16 cellular contexts compared by ENCODE assay signal in genomic region chr11:88384004-88384677, GRCh38. TPM values are rescaled to one million over a fixed set of nuclear protein-coding genes. Genes with fewer than 3 reads are reported as not detected.
DNase-seq lines count a peak whose midpoint lies in the region; ATAC-seq and TF ChIP-seq lines count a peak whose summit lies in the region.
"Had no signal": no experiment of that assay in that cellular context is flagged by ENCODE, and none has a peak within 500 bp of the region (broad histone marks: within the 10 kb centered on the region; RNA-seq: fewer than 3 reads in every experiment).

No MANE protein-coding gene starts in this region.

- no peak for TF ChIP-seq POLR2A in HCT116 (IDR thresholded peaks at IDR 0.05; ENCODE audit: borderline replicate concordance, extremely low read depth, insufficient read depth, insufficient read length)

- peaks cover 0 to 2% of the 10 kb centered on the region in 2 donors for H3K4me1 Mint-ChIP-seq in effector memory CD8-positive, alpha-beta T cell (ENCODE audit: low read depth in 2 of 2)

- H3K27ac ChIP-seq in HCT116 (ENCODE audit: low read depth, low read length) (no peak overlapping the region), RWPE2 (ENCODE audit: poor library complexity, severe bottlenecking) (peak overlapping the region; percentile 31), fibroblast of lung (ENCODE audit: insufficient read depth, low read length) (no peak overlapping the region), parathyroid adenoma (peak overlapping the region; percentile 29)
- H3K27ac ChIP-seq: testis had no signal

- H3K36me3 ChIP-seq in HCT116 (ENCODE audit: control insufficient read depth in 1 of 2, insufficient read depth in 2 of 2, low read length in 2 of 2) = no peaks in the 10 kb centered on the region
- peaks cover 3% of the 10 kb centered on the region; the same call in 1 of the 2 replicates for H3K36me3 ChIP-seq in RWPE2 (ENCODE audit: low read depth)
- no peaks in the 10 kb centered on the region for H3K36me3 ChIP-seq in fibroblast of lung (ENCODE audit: control insufficient read depth, insufficient read depth, low read length)
- H3K36me3 ChIP-seq in parathyroid adenoma (ENCODE audit: control insufficient read depth, insufficient read depth, low read length) = no peaks in the 10 kb centered on the region

- H3K9ac ChIP-seq in HCT116 (ENCODE audit: low read length) (no peak overlapping the region), fibroblast of lung (ENCODE audit: insufficient read depth, low read length) (no peak overlapping the region), parathyroid adenoma (no peak overlapping the region)

- intact Hi-C loops in HCT116 (cut with micrococcal nuclease) = no loop called here

- RAD21 ChIA-PET in HCT116 (lab: Charles Lee; ENCODE audit: low non-redundant PET in 1 of 2, low total read pairs in 2 of 2, uncharacterized antibody in 2 of 2, unreplicated experiment in 2 of 2) = no interaction called here

- ATAC-seq in HCT116 (no peak), RWPE2 (ENCODE audit: low read depth) (peak; percentile 82), GM18909 (IDR thresholded peaks at IDR 0.05; ENCODE audit: poor library complexity, unreplicated experiment) (no peak)
- ATAC-seq in effector memory CD8-positive, alpha-beta T cell (replicated peaks) = no peak
- ATAC-seq: activated CD8-positive, alpha-beta T cell treated with anti-CD3 and anti-CD28 coated beads, Interleukin-2, amount 10 ng/mL, durations not matched to agents 7 days and 5 days had no signal

- no peak for TF ChIP-seq RAD21 in HCT116 (IDR thresholded peaks at IDR 0.05; ENCODE audit: low read depth)

- peaks cover 4 to 9% of the 10 kb centered on the region in 2 experiments for H3K4me1 ChIP-seq in HCT116 (ENCODE audit: control insufficient read depth in 1 of 2, insufficient read depth in 2 of 2, low read length in 2 of 2)
- peaks cover 12% of the 10 kb centered on the region for H3K4me1 ChIP-seq in RWPE2 (ENCODE audit: insufficient read depth, poor library complexity, severe bottlenecking)
- H3K4me1 ChIP-seq in fibroblast of lung (ENCODE audit: control insufficient read depth, extremely low read depth, insufficient read depth, low read length) = peaks cover 4% of the 10 kb centered on the region
- H3K4me1 ChIP-seq in parathyroid adenoma = no peaks in the 10 kb centered on the region
- H3K4me1 ChIP-seq: testis had no signal

- H3K4me3 ChIP-seq in HCT116 (replicated peaks in 1 of 2; ENCODE audit: low read depth in 1 of 2, low read length in 2 of 2) (no peak overlapping the region), RWPE2 (ENCODE audit: severe bottlenecking) (no peak overlapping the region), fibroblast of lung (replicated peaks in 1 of 4; ENCODE audit: control extremely low read depth in 1 of 4, insufficient read depth in 1 of 4, low read depth in 3 of 4, low read length in 4 of 4) (no peak overlapping the region), parathyroid adenoma (ENCODE audit: low read depth, low read length) (no peak overlapping the region)
- H3K4me3 ChIP-seq: testis had no signal

- H3K27me3 ChIP-seq in HCT116 (ENCODE audit: insufficient read depth, low read length) = no peaks in the 10 kb centered on the region
- no peaks in the 10 kb centered on the region for H3K27me3 ChIP-seq in RWPE2 (ENCODE audit: insufficient read depth, poor library complexity, severe bottlenecking)
- H3K27me3 ChIP-seq in fibroblast of lung (ENCODE audit: control insufficient read depth, insufficient read depth, low read length) = no peaks in the 10 kb centered on the region
- no peaks in the 10 kb centered on the region for H3K27me3 ChIP-seq in parathyroid adenoma (ENCODE audit: control insufficient read depth, insufficient read depth, low read length)
- H3K27me3 ChIP-seq: testis had no signal

- H3K27me3 Mint-ChIP-seq in effector memory CD8-positive, alpha-beta T cell = no peaks in the 10 kb centered on the region
- H3K27me3 Mint-ChIP-seq: CD4-positive, CD25-positive, alpha-beta regulatory T cell had no signal

- H3K79me2 ChIP-seq in HCT116 (ENCODE audit: insufficient read depth, low read length) (no peaks in the 10 kb centered on the region), fibroblast of lung (ENCODE audit: control insufficient read depth, insufficient read depth, low read length) (no peaks in the 10 kb centered on the region), parathyroid adenoma (no peaks in the 10 kb centered on the region)

- H3K9me3 ChIP-seq in HCT116 (ENCODE audit: control insufficient read depth in 1 of 2, insufficient read depth in 1 of 2, low read depth in 1 of 2, low read length in 2 of 2) (no peaks in the 10 kb centered on the region), RWPE2 (ENCODE audit: severe bottlenecking) (no peaks in the 10 kb centered on the region), fibroblast of lung (ENCODE audit: control insufficient read depth, insufficient read depth, low read depth, low read length) (no peaks in the 10 kb centered on the region), parathyroid adenoma (ENCODE audit: control insufficient read depth, low read length) (no peaks in the 10 kb centered on the region)
- H3K9me3 ChIP-seq: testis had no signal

- H3K9me2 ChIP-seq in HCT116 (ENCODE audit: insufficient read depth) = no peaks in the 10 kb centered on the region

- CTCF ChIA-PET in HCT116 (lab: Charles Lee) = no interaction called here

- no TSS peak for BruUV-seq in HCT116 (replicated peaks; lab: Mats Ljungman, UMichigan)

- no peaks in the 10 kb centered on the region for H3K36me3 Mint-ChIP-seq in effector memory CD8-positive, alpha-beta T cell (ENCODE audit: insufficient read depth)
- H3K36me3 Mint-ChIP-seq: CD4-positive, CD25-positive, alpha-beta regulatory T cell had no signal

- H2AFZ ChIP-seq in HCT116 (ENCODE audit: low read depth, low read length, poor library complexity, severe bottlenecking) (peak overlapping the region; percentile 22), fibroblast of lung (ENCODE audit: low read length) (peak overlapping the region; percentile 19), parathyroid adenoma (peak overlapping the region; percentile 25)

- peak overlapping the region in 1 of 2 donors; percentile 14 for H3K27ac Mint-ChIP-seq in effector memory CD8-positive, alpha-beta T cell
- H3K27ac Mint-ChIP-seq: activated CD8-positive, alpha-beta T cell treated with anti-CD3 and anti-CD28 coated beads, Interleukin-2, amount 10 ng/mL, durations not matched to agents 7 days and 5 days had no signal

- POLR2A ChIA-PET in HCT116 (lab: Charles Lee) = no interaction called here

- H3K4me2 ChIP-seq in HCT116 (ENCODE audit: low read length) (peak overlapping the region; percentile 43), fibroblast of lung (ENCODE audit: extremely low read depth, insufficient read depth, low read length) (peak overlapping the region; percentile 46), parathyroid adenoma (ENCODE audit: low read length) (no peak overlapping the region)

- H4K20me1 ChIP-seq in HCT116 (ENCODE audit: insufficient read depth) (no peaks in the 10 kb centered on the region), fibroblast of lung (ENCODE audit: control insufficient read depth, extremely low read depth, insufficient read depth, low read length) (no peaks in the 10 kb centered on the region)

- TF ChIP-seq CTCF in HCT116 (IDR thresholded peaks at IDR 0.05 in 2 of 3, conservative IDR thresholded peaks at IDR 0.05 in 1 of 3; ENCODE audit: borderline replicate concordance in 1 of 3, insufficient read depth in 1 of 3, low read depth in 2 of 3, low read length in 2 of 3) (no peak), RWPE2 (IDR thresholded peaks at IDR 0.05; ENCODE audit: poor library complexity, severe bottlenecking) (no peak), fibroblast of lung (conservative IDR thresholded peaks at IDR 0.05 in 1 of 2, IDR thresholded peaks at IDR 0.05 in 1 of 2; ENCODE audit: low read depth in 1 of 2, low read length in 2 of 2) (no peak), parathyroid adenoma (IDR thresholded peaks at IDR 0.05) (no peak)

- no peak overlapping the region for H3K4me3 Mint-ChIP-seq in effector memory CD8-positive, alpha-beta T cell
- H3K4me3 Mint-ChIP-seq: activated CD8-positive, alpha-beta T cell treated with anti-CD3 and anti-CD28 coated beads, Interleukin-2, amount 10 ng/mL, durations not matched to agents 7 days and 5 days had no signal

- DNase-seq in HCT116 (ENCODE audit: low read depth, low spot score) = peak; percentile 7
- no peak for DNase-seq in RWPE2 (ENCODE audit: low spot score)
- peak in 1 of 2 donors; percentile 83 for DNase-seq in fibroblast of lung (ENCODE audit: low read depth in 2 of 2)
- no peak for DNase-seq in effector memory CD8-positive, alpha-beta T cell
- DNase-seq in GM03348 (ENCODE audit: low spot score) = no peak
- DNase-seq in NCI-H2081 treated with DMSO at 0.1 percent for 48 hours (lab: John Stamatoyannopoulos, UW) = no peak
- DNase-seq: activated CD8-positive, alpha-beta T cell treated with anti-CD3 and anti-CD28 coated beads, Interleukin-2, amount 10 ng/mL, durations not matched to agents 7 days and 5 days; activated gamma-delta T cell; CD4-positive, CD25-positive, alpha-beta regulatory T cell; NCI-H1092; NCI-H510A; stimulated activated CD4-positive, alpha-beta T cell treated with anti-CD3 and anti-CD28 coated beads, Interleukin-12 subunit alpha, Interleukin-12 subunit beta, amount 100 ng/mL, for 4 hours; T-helper 9 cell; testis had no signal

- no peaks in the 10 kb centered on the region for H3K9me3 Mint-ChIP-seq in effector memory CD8-positive, alpha-beta T cell
- H3K9me3 Mint-ChIP-seq: CD4-positive, CD25-positive, alpha-beta regulatory T cell had no signal

TF ChIP-seq in HCT116, 20 proteins besides CTCF, POLR2A, EP300 and RAD21 (continues in another document):
- TF ChIP-seq SP1 (IDR thresholded peaks at IDR 0.05; ENCODE audit: low read depth) (peak; percentile 43; the same call in 1 of the 2 replicates), ZBTB33 (IDR thresholded peaks at IDR 0.05; ENCODE audit: extremely low read depth, insufficient replicate concordance, low read length) (no peak)

RNA-seq across cellular contexts. Expression of gene CTSC, which starts 46.6 kb away (rescaled TPM):
- total RNA-seq in HCT116 (2021; ENCODE audit: unreplicated experiment) (38.0 TPM), fibroblast of lung (31.1 and 75.8 TPM in 2 replicates)
- polyA plus RNA-seq in HCT116 (2012) = 27.9 and 35.8 TPM in 2 replicates
- polyA plus RNA-seq in fibroblast of lung = 252 and 593 TPM in 2 replicates
- 307 and 587 TPM in 2 replicates for polyA plus RNA-seq in fibroblast of lung (2012)
- 57.2 and 70.9 TPM in 2 replicates for polyA minus RNA-seq in fibroblast of lung (ENCODE audit: low replicate concordance)

Comparison
In these comparisons a context has a peak if more than half of its experiments do, and no peak if none do; other contexts are left out.
1. H3K27ac ChIP-seq: peak in RWPE2 (single experiment) and parathyroid adenoma (single experiment); none in HCT116 (single experiment) and fibroblast of lung (single experiment).
2. Peak in every context shown above with its lines, with median percentiles within 50 percentile points of each other: H2AFZ ChIP-seq.